ENCODE assay signal across 1 cellular context in genomic region chr1:97174039-97174704, GRCh38.
TF ChIP-seq lines count a peak whose summit lies in the region.

No MANE protein-coding gene starts in this region.

TF ChIP-seq in H1, 55 proteins besides CTCF, POLR2A, EP300 and RAD21 (continued from another document):
- TF ChIP-seq CHD7 (IDR thresholded peaks at IDR 0.05; ENCODE audit: insufficient replicate concordance, low read length) (no peak), HDAC2 (IDR thresholded peaks at IDR 0.05; ENCODE audit: borderline replicate concordance in 1 of 2, low read depth in 2 of 2, low read length in 2 of 2) (no peak)
